In genomic region chr9:70574222-70574837, GRCh38 we compare ENCODE assay signal across 12 cellular contexts.
DNase-seq lines count a peak whose midpoint lies in the region; ATAC-seq and TF ChIP-seq lines count a peak whose summit lies in the region.
"Had no signal": no experiment of that assay in that cellular context is flagged by ENCODE, and none has a peak within 500 bp of the region (broad histone marks: within the 10 kb centered on the region; RNA-seq: fewer than 3 reads in every experiment).

No MANE protein-coding gene starts in this region.

- ATAC-seq in SK-N-SH treated with all-trans-retinoic acid at 6 μM for 48 hours (peak; percentile 51), omental fat pad (ENCODE audit: low FRiP score) (peak; percentile 79)

- H3K4me3 ChIP-seq in AG10803 (ENCODE audit: low read length) (no peak overlapping the region), fibroblast of villous mesenchyme (ENCODE audit: low read depth, low read length) (no peak overlapping the region)
- H3K4me3 ChIP-seq: skin epidermis had no signal

- TF ChIP-seq CTCF in AG10803 (conservative IDR thresholded peaks at IDR 0.05; ENCODE audit: low read length) (no peak), fibroblast of villous mesenchyme (IDR thresholded peaks at IDR 0.05; ENCODE audit: insufficient read depth, low read depth, low read length) (no peak), omental fat pad (IDR thresholded peaks at IDR 0.05) (no peak), GM13977 (IDR thresholded peaks at IDR 0.05; ENCODE audit: extremely low read depth, insufficient read depth, missing control alignments) (no peak)

- DNase-seq in AG10803 (ENCODE audit: low read depth) (peak; percentile 86), fibroblast of villous mesenchyme (ENCODE audit: low read depth) (peak; percentile 84), omental fat pad (ENCODE audit: low spot score) (no peak), NOMO-1 (lab: John Stamatoyannopoulos, UW; ENCODE audit: unreplicated experiment in 2 of 2) (no peak), epidermal melanocyte (ENCODE audit: insufficient read length, low spot score) (no peak), GM13977 (ENCODE audit: low spot score) (no peak)
- no peak for DNase-seq in effector CD4-positive, alpha-beta T cell
- DNase-seq: activated CD4-positive, alpha-beta T cell treated with anti-CD3 and anti-CD28 coated beads for 4 hours; MM.1S; stimulated activated naive CD4-positive, alpha-beta T cell had no signal

- in situ Hi-C loops in GM13977 (cut with MboI; ENCODE audit: low pct_unique_long_range_greater_than_20kb, low sequenced_read_pairs, unreplicated experiment) = no loop called here

TF ChIP-seq in SK-N-SH treated with all-trans-retinoic acid at 6 μM for 48 hours, 23 proteins besides CTCF, POLR2A, EP300 and RAD21:
- TF ChIP-seq PPARA (CRISPR knock-in tag; IDR thresholded peaks at IDR 0.05; ENCODE audit: borderline replicate concordance) (no peak), TCF4 (CRISPR knock-in tag; IDR thresholded peaks at IDR 0.05; ENCODE audit: borderline replicate concordance) (no peak), TOX (CRISPR knock-in tag; IDR thresholded peaks at IDR 0.05; ENCODE audit: borderline replicate concordance) (no peak), ZNF70 (CRISPR knock-in tag; IDR thresholded peaks at IDR 0.05) (no peak), SNAI2 (CRISPR knock-in tag; IDR thresholded peaks at IDR 0.05) (no peak), ZFP30 (CRISPR knock-in tag; IDR thresholded peaks at IDR 0.05) (no peak), ZC3H10 (CRISPR knock-in tag; IDR thresholded peaks at IDR 0.05) (no peak), ESRRG (CRISPR knock-in tag; IDR thresholded peaks at IDR 0.05) (no peak), BACH2 (CRISPR knock-in tag; IDR thresholded peaks at IDR 0.05; ENCODE audit: borderline replicate concordance) (no peak), GLIS3 (CRISPR knock-in tag; IDR thresholded peaks at IDR 0.05) (no peak)
- TF ChIP-seq, protein P1, sequence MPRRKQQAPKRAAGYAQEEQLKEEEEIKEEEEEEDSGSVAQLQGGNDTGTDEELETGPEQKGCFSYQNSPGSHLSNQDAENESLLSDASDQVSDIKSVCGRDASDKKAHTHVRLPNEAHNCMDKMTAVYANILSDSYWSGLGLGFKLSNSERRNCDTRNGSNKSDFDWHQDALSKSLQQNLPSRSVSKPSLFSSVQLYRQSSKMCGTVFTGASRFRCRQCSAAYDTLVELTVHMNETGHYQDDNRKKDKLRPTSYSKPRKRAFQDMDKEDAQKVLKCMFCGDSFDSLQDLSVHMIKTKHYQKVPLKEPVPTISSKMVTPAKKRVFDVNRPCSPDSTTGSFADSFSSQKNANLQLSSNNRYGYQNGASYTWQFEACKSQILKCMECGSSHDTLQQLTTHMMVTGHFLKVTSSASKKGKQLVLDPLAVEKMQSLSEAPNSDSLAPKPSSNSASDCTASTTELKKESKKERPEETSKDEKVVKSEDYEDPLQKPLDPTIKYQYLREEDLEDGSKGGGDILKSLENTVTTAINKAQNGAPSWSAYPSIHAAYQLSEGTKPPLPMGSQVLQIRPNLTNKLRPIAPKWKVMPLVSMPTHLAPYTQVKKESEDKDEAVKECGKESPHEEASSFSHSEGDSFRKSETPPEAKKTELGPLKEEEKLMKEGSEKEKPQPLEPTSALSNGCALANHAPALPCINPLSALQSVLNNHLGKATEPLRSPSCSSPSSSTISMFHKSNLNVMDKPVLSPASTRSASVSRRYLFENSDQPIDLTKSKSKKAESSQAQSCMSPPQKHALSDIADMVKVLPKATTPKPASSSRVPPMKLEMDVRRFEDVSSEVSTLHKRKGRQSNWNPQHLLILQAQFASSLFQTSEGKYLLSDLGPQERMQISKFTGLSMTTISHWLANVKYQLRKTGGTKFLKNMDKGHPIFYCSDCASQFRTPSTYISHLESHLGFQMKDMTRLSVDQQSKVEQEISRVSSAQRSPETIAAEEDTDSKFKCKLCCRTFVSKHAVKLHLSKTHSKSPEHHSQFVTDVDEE (CRISPR knock-in tag; IDR thresholded peaks at IDR 0.05) = no peak

Comparison
In these comparisons a context has a peak if more than half of its experiments do, and no peak if none do; other contexts are left out.
1. DNase-seq: peak in AG10803 (single experiment) and fibroblast of villous mesenchyme (single experiment); none in omental fat pad (single experiment), NOMO-1 (0 of 2), epidermal melanocyte (single experiment), effector CD4-positive, alpha-beta T cell (single experiment) and GM13977 (single experiment).